Comparison of ENCODE assay signal across 22 cellular contexts in genomic region chr2:28427741-28428412, GRCh38.
"Had no signal": no experiment of that assay in that cellular context is flagged by ENCODE, and none has a peak within 500 bp of the region (broad histone marks: within the 10 kb centered on the region; RNA-seq: fewer than 3 reads in every experiment).

No MANE protein-coding gene starts in this region.

- H3K36me3 ChIP-seq: cardiac muscle cell, heart left ventricle, lower lobe of right lung, thoracic aorta had no signal

- H3K27me3 Mint-ChIP-seq: activated CD4-positive, alpha-beta T cell treated with anti-CD3 and anti-CD28 coated beads for 36 hours; activated naive CD4-positive, alpha-beta T cell treated with anti-CD3 and anti-CD28 coated beads, Interleukin-2, amount 10 ng/mL, durations not matched to agents 7 days and 5 days had no signal

- H3K4me3 Mint-ChIP-seq: activated B cell treated with CpG ODN at 0.5 μM for 24 hours; activated CD4-positive, alpha-beta T cell treated with anti-CD3 and anti-CD28 coated beads for 36 hours; activated naive CD4-positive, alpha-beta T cell treated with anti-CD3 and anti-CD28 coated beads, Interleukin-2, amount 10 ng/mL, durations not matched to agents 7 days and 5 days; neural crest cell; type B pancreatic cell had no signal

- DNase-seq: activated B cell treated with CpG ODN at 0.5 μM for 24 hours; activated CD4-positive, alpha-beta T cell treated with anti-CD3 and anti-CD28 coated beads for 36 hours; activated CD4-positive, alpha-beta T cell treated with anti-CD3 and anti-CD28 coated beads, Interleukin-2, amount 50 U/mL, for 4 hours; activated CD8-positive, alpha-beta memory T cell treated with anti-CD3 and anti-CD28 coated beads, Interleukin-2, amount 50 U/mL, for 48 hours; activated effector memory CD4-positive, alpha-beta T cell treated with Interleukin-2 at 50 U/mL for 16 hours; activated naive CD4-positive, alpha-beta T cell treated with anti-CD3 and anti-CD28 coated beads, Interleukin-2, amount 10 ng/mL, durations not matched to agents 7 days and 5 days; activated T-cell treated with anti-CD3 and anti-CD28 coated beads, Interleukin-2, amount 50 U/mL, for 48 hours; effector CD4-positive, alpha-beta T cell; heart left ventricle; lower lobe of right lung; mesendoderm; naive B cell; small intestine; stimulated activated CD4-positive, alpha-beta T cell treated with anti-CD3 and anti-CD28 coated beads, Interleukin-15, amount 100 ng/mL, for 24 hours; stimulated activated CD4-positive, alpha-beta T cell treated with anti-CD3 and anti-CD28 coated beads, Interleukin-2, amount 100 ng/mL, for 48 hours; stimulated activated naive CD4-positive, alpha-beta T cell; T-helper 9 cell had no signal

- H3K27ac Mint-ChIP-seq: activated B cell treated with CpG ODN at 0.5 μM for 24 hours; activated CD4-positive, alpha-beta T cell treated with anti-CD3 and anti-CD28 coated beads for 36 hours; activated naive CD4-positive, alpha-beta T cell treated with anti-CD3 and anti-CD28 coated beads, Interleukin-2, amount 10 ng/mL, durations not matched to agents 7 days and 5 days; naive B cell; type B pancreatic cell had no signal

- H3K9me3 Mint-ChIP-seq: activated B cell treated with CpG ODN at 0.5 μM for 24 hours had no signal

- H3K27me3 ChIP-seq: cardiac muscle cell, heart left ventricle had no signal

- H3K4me1 Mint-ChIP-seq: neural crest cell had no signal

- H3K36me3 Mint-ChIP-seq: naive B cell had no signal

- H3K27ac ChIP-seq: cardiac muscle cell, heart left ventricle, lower lobe of right lung, thoracic aorta had no signal

- ATAC-seq: activated CD4-positive, alpha-beta T cell treated with anti-CD3 and anti-CD28 coated beads for 36 hours; heart left ventricle; lower lobe of right lung; sciatic nerve had no signal

- H3K9me3 ChIP-seq: thoracic aorta had no signal

- H3K4me3 ChIP-seq: cardiac muscle cell, heart left ventricle, lower lobe of right lung, thoracic aorta had no signal
